Comparison of ENCODE assay signal across 17 cellular contexts in genomic region chr16:29146266-29146665, GRCh38.
DNase-seq lines count a peak whose midpoint lies in the region; ATAC-seq and TF ChIP-seq lines count a peak whose summit lies in the region.
"Had no signal": no experiment of that assay in that cellular context is flagged by ENCODE, and none has a peak within 500 bp of the region (broad histone marks: within the 10 kb centered on the region; RNA-seq: fewer than 3 reads in every experiment).

No MANE protein-coding gene starts in this region.

- H3K9me3 Mint-ChIP-seq in activated CD4-positive, alpha-beta T cell treated with anti-CD3 and anti-CD28 coated beads, Interleukin-2, amount 10 ng/mL, durations not matched to agents 7 days and 5 days, result no peaks in the 10 kb centered on the region
- H3K9me3 Mint-ChIP-seq in CD4-positive, alpha-beta memory T cell, result no peaks in the 10 kb centered on the region
- H3K9me3 Mint-ChIP-seq: GM23338 had no signal

- H3K4me1 Mint-ChIP-seq in activated CD4-positive, alpha-beta T cell treated with anti-CD3 and anti-CD28 coated beads, Interleukin-2, amount 10 ng/mL, durations not matched to agents 7 days and 5 days, result peaks cover 56% of the 10 kb centered on the region
- peaks cover 15 to 44% (median 32%) of the 10 kb centered on the region in 4 donors for H3K4me1 Mint-ChIP-seq in CD4-positive, alpha-beta memory T cell
- H3K4me1 Mint-ChIP-seq: GM23338 had no signal

- H3K27ac Mint-ChIP-seq in activated CD4-positive, alpha-beta T cell treated with anti-CD3 and anti-CD28 coated beads, Interleukin-2, amount 10 ng/mL, durations not matched to agents 7 days and 5 days, result peak overlapping the region; percentile 54
- peak overlapping the region in 6 of 7 donors; percentile 81 to 94 (median 92) for H3K27ac Mint-ChIP-seq in CD4-positive, alpha-beta memory T cell

- intact Hi-C loops in CD4-positive, alpha-beta memory T cell (cut with micrococcal nuclease), result no loop called here
- intact Hi-C loops in right lobe of liver (cut with DNase I) (no loop called here), sigmoid colon (cut with DNase I) (no loop called here)

- DNase-seq in activated CD4-positive, alpha-beta T cell treated with anti-CD3 and anti-CD28 coated beads, Interleukin-2, amount 10 ng/mL, durations not matched to agents 7 days and 5 days, result no peak
- no peak for DNase-seq in activated CD4-positive, alpha-beta T cell treated with anti-CD3 and anti-CD28 coated beads, Interleukin-2, amount 50 U/mL, for 1 hour
- DNase-seq in CD4-positive, alpha-beta memory T cell, result no peak
- no peak for DNase-seq in right lobe of liver
- DNase-seq in sigmoid colon, result peak; percentile 51
- DNase-seq in NCI-H1417 treated with DMSO at 0.1 percent for 48 hours (lab: John Stamatoyannopoulos, UW), result no peak
- DNase-seq in superior temporal gyrus (ENCODE audit: extremely low spot score), result no peak
- DNase-seq: 8988T, DMS79, NCI-H146, NCI-H2227 treated with DMSO at 0.1 percent for 48 hours, NCI-H524 treated with DMSO at 0.1 percent for 48 hours had no signal

- POLR2A ChIA-PET in activated CD4-positive, alpha-beta T cell treated with anti-CD3 and anti-CD28 coated beads, Interleukin-2, amount 10 ng/mL, durations not matched to agents 7 days and 5 days (lab: Charles Lee), result no interaction called here
- POLR2A ChIA-PET in CD4-positive, alpha-beta memory T cell (lab: Charles Lee; ENCODE audit: partially characterized antibody), result no interaction called here

- H3K27me3 Mint-ChIP-seq in activated CD4-positive, alpha-beta T cell treated with anti-CD3 and anti-CD28 coated beads, Interleukin-2, amount 10 ng/mL, durations not matched to agents 7 days and 5 days, result no peaks in the 10 kb centered on the region
- no peaks in the 10 kb centered on the region for H3K27me3 Mint-ChIP-seq in CD4-positive, alpha-beta memory T cell

- no peak overlapping the region for H3K27ac ChIP-seq in CD4-positive, alpha-beta memory T cell (ENCODE audit: low read depth, low read length)
- H3K27ac ChIP-seq in right lobe of liver, result peak overlapping the region in 2 of 3 donors; percentile 94 to 98
- no peak overlapping the region for H3K27ac ChIP-seq in sigmoid colon
- H3K27ac ChIP-seq: BLaER1 treated with 17β-estradiol and CSF1 and Interleukin-3, amounts not matched to agents 10 nM and 100 nM; SJSA1 had no signal

- no peaks in the 10 kb centered on the region for H3K36me3 ChIP-seq in CD4-positive, alpha-beta memory T cell (ENCODE audit: insufficient read depth, low read length)
- H3K36me3 ChIP-seq in right lobe of liver (no peaks in the 10 kb centered on the region), sigmoid colon (no peaks in the 10 kb centered on the region)
- H3K36me3 ChIP-seq: BLaER1 treated with 17β-estradiol and CSF1 and Interleukin-3, amounts not matched to agents 10 nM and 100 nM; SJSA1 had no signal

- CTCF ChIA-PET in activated CD4-positive, alpha-beta T cell treated with anti-CD3 and anti-CD28 coated beads, Interleukin-2, amount 10 ng/mL, durations not matched to agents 7 days and 5 days (lab: Charles Lee), result no interaction called here
- CTCF ChIA-PET in CD4-positive, alpha-beta memory T cell (lab: Charles Lee; ENCODE audit: partially characterized antibody), result no interaction called here

- no peak for TF ChIP-seq EP300 in sigmoid colon (IDR thresholded peaks at IDR 0.05)

- no peaks in the 10 kb centered on the region for H3K27me3 ChIP-seq in CD4-positive, alpha-beta memory T cell (ENCODE audit: insufficient read depth, low read length)
- no peaks in the 10 kb centered on the region for H3K27me3 ChIP-seq in right lobe of liver
- H3K27me3 ChIP-seq in sigmoid colon, result no peaks in the 10 kb centered on the region
- H3K27me3 ChIP-seq: BLaER1 treated with 17β-estradiol and CSF1 and Interleukin-3, amounts not matched to agents 10 nM and 100 nM; SJSA1 had no signal

- H3K4me3 ChIP-seq in CD4-positive, alpha-beta memory T cell (ENCODE audit: low read length in 2 of 2), result no peak overlapping the region
- H3K4me3 ChIP-seq in right lobe of liver (no peak overlapping the region), sigmoid colon (no peak overlapping the region)
- H3K4me3 ChIP-seq: BLaER1 treated with 17β-estradiol and CSF1 and Interleukin-3, amounts not matched to agents 10 nM and 100 nM; GM12878; GM23338; SJSA1 had no signal

- no peak overlapping the region for H3K4me3 Mint-ChIP-seq in activated CD4-positive, alpha-beta T cell treated with anti-CD3 and anti-CD28 coated beads, Interleukin-2, amount 10 ng/mL, durations not matched to agents 7 days and 5 days
- no peak overlapping the region for H3K4me3 Mint-ChIP-seq in CD4-positive, alpha-beta memory T cell
- H3K4me3 Mint-ChIP-seq: GM23338 had no signal

- H3K9me3 ChIP-seq in CD4-positive, alpha-beta memory T cell (ENCODE audit: control insufficient read depth in 1 of 2, low read length in 2 of 2), result no peaks in the 10 kb centered on the region
- H3K9me3 ChIP-seq in right lobe of liver (no peaks in the 10 kb centered on the region), sigmoid colon (no peaks in the 10 kb centered on the region)
- H3K9me3 ChIP-seq: BLaER1 treated with 17β-estradiol and CSF1 and Interleukin-3, amounts not matched to agents 10 nM and 100 nM; SJSA1 had no signal

- ATAC-seq in right lobe of liver, result no peak
- ATAC-seq in GM19397 (IDR thresholded peaks at IDR 0.05; ENCODE audit: unreplicated experiment), result no peak
- ATAC-seq: GM12878, GM23338 had no signal

- 93% methylated on average over 2 of the region's 15 CpGs for WGBS in right lobe of liver (ENCODE audit: insufficient coverage, low coverage, low lambda C conversion rate, missing lambda C conversion rate)
- WGBS in sigmoid colon, 2 donors, result 93 to 95% methylated on average over 15 of the region's 15 CpGs

- H3K4me1 ChIP-seq in CD4-positive, alpha-beta memory T cell (ENCODE audit: insufficient read depth, low read length), result peaks cover 27% of the 10 kb centered on the region
- H3K4me1 ChIP-seq in right lobe of liver, result peaks cover 0 to 32% (median 15%) of the 10 kb centered on the region in 4 donors
- H3K4me1 ChIP-seq in sigmoid colon, result peaks cover 0 to 2% (median 0%) of the 10 kb centered on the region in 4 donors
- H3K4me1 ChIP-seq: SJSA1 had no signal

- peaks cover 39% of the 10 kb centered on the region for H3K36me3 Mint-ChIP-seq in activated CD4-positive, alpha-beta T cell treated with anti-CD3 and anti-CD28 coated beads, Interleukin-2, amount 10 ng/mL, durations not matched to agents 7 days and 5 days (ENCODE audit: low read depth)
- H3K36me3 Mint-ChIP-seq in CD4-positive, alpha-beta memory T cell, result peaks cover 20% of the 10 kb centered on the region in 2 donors

- TF ChIP-seq CTCF in right lobe of liver (IDR thresholded peaks at IDR 0.05) (no peak), sigmoid colon (IDR thresholded peaks at IDR 0.05) (no peak)

- no peak for TF ChIP-seq POLR2A in right lobe of liver (IDR thresholded peaks at IDR 0.05)
- no peak for TF ChIP-seq POLR2A in sigmoid colon (IDR thresholded peaks at IDR 0.05)

Comparison
In these comparisons a context has a peak if more than half of its experiments do, and no peak if none do; other contexts are left out.
1. H3K27ac ChIP-seq: peak in right lobe of liver (2 of 3); none in CD4-positive, alpha-beta memory T cell (single experiment) and sigmoid colon (0 of 4).